ENCODE assay signal across 17 cellular contexts in the genomic region with DNA sequence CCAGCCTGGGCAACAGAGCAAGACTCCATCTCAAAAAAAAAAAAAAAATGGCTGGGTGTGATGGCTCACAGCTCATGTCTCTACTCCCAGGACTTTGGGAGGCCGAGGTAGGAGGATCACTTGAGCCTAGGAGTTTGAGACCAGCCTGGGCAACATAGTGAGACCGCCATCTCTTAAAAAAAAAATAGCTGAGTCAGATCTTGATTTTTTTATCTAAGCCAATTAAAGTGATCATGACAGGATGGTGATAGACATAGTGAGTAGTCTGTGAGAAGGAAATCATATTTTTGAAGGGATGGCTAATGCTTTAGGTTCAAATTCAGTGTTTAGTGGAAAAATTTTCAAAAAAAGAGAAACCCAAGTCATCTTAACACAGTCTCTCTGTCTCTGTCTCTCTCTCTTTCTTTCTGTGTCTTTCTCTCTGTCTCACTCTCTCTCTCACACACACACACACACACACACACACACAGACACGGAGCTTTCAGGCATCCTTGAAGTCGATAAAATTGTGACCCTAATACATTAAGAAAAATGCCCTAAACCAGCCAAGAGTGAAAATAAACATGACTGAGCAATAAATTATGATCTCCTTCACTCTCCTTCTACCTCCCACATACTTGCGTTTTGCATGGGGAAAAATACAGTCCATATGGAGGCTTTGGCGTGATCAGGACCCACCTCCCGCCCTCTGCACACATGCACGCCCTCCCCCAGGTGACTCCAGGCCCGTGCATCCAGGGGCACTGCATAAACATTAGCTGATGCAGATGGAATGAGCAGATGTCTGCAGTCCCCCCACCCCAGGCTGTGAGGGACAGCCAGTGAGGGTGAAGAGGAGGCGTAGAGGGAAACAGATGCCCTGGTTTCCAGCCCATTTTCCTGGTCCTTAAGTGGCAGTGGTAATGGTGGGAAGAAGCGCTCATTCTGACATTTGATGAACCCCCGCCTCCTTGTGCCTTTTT.
DNase-seq lines count a peak whose midpoint lies in the region; TF ChIP-seq lines count a peak whose summit lies in the region.
"Had no signal": no experiment of that assay in that cellular context is flagged by ENCODE, and none has a peak within 500 bp of the region (broad histone marks: within the 10 kb centered on the region; RNA-seq: fewer than 3 reads in every experiment).

No MANE protein-coding gene starts in this region.

- DNase-seq in activated naive CD4-positive, alpha-beta T cell treated with Interleukin-2 at 50 U/mL for 16 hours, result no peak
- DNase-seq in NCI-H82 (lab: John Stamatoyannopoulos, UW), result peak; percentile 99
- peak; percentile 53 for DNase-seq in fibroblast of villous mesenchyme (ENCODE audit: low read depth)
- no peak for DNase-seq in type B pancreatic cell (ENCODE audit: extremely low spot score, unreplicated experiment)
- no peak for DNase-seq in NOMO-1 treated with DMSO at 0.1 percent for 48 hours (lab: John Stamatoyannopoulos, UW; ENCODE audit: unreplicated experiment)
- no peak for DNase-seq in RPMI8226
- DNase-seq in NCI-H1417 treated with DMSO at 0.1 percent for 48 hours (lab: John Stamatoyannopoulos, UW), result no peak
- DNase-seq: activated gamma-delta T cell; colonic mucosa; NCI-H187; NCI-H526 treated with DMSO at 0.1 percent for 48 hours; stimulated activated naive CD4-positive, alpha-beta T cell treated with Interleukin-2 at 50 U/mL for 16 hours; upper lobe of right lung had no signal

- no peaks in the 10 kb centered on the region for H3K27me3 Mint-ChIP-seq in activated naive CD4-positive, alpha-beta T cell treated with anti-CD3 and anti-CD28 coated beads, Interleukin-2, amount 50 U/mL, for 24 hours
- H3K27me3 Mint-ChIP-seq in type B pancreatic cell, result no peaks in the 10 kb centered on the region

- H3K36me3 Mint-ChIP-seq in activated naive CD4-positive, alpha-beta T cell treated with anti-CD3 and anti-CD28 coated beads, Interleukin-2, amount 50 U/mL, for 24 hours, result no peaks in the 10 kb centered on the region
- H3K36me3 Mint-ChIP-seq in type B pancreatic cell, result no peaks in the 10 kb centered on the region

- peak overlapping the region; percentile 19 for H3K27ac Mint-ChIP-seq in activated naive CD4-positive, alpha-beta T cell treated with anti-CD3 and anti-CD28 coated beads, Interleukin-2, amount 50 U/mL, for 24 hours
- no peak overlapping the region for H3K27ac Mint-ChIP-seq in type B pancreatic cell
- H3K27ac Mint-ChIP-seq: GM23338 had no signal

- TF ChIP-seq CTCF in fibroblast of villous mesenchyme (IDR thresholded peaks at IDR 0.05; ENCODE audit: insufficient read depth, low read depth, low read length) (no peak), type B pancreatic cell (conservative IDR thresholded peaks at IDR 0.05) (no peak)

- no peak overlapping the region for H3K4me3 ChIP-seq in fibroblast of villous mesenchyme (ENCODE audit: low read depth, low read length)
- H3K4me3 ChIP-seq: colonic mucosa, gastroesophageal sphincter, GM23338, prostate gland, upper lobe of right lung had no signal

- H3K4me3 Mint-ChIP-seq in activated naive CD4-positive, alpha-beta T cell treated with anti-CD3 and anti-CD28 coated beads, Interleukin-2, amount 50 U/mL, for 24 hours, result no peak overlapping the region
- H3K4me3 Mint-ChIP-seq in type B pancreatic cell, result peak overlapping the region; percentile 17
- H3K4me3 Mint-ChIP-seq: GM23338 had no signal

- H3K4me1 Mint-ChIP-seq in activated naive CD4-positive, alpha-beta T cell treated with anti-CD3 and anti-CD28 coated beads, Interleukin-2, amount 50 U/mL, for 24 hours, result peaks cover 5% of the 10 kb centered on the region
- H3K4me1 Mint-ChIP-seq in type B pancreatic cell (ENCODE audit: unreplicated experiment), result peaks cover 34% of the 10 kb centered on the region

- H3K9me3 Mint-ChIP-seq in activated naive CD4-positive, alpha-beta T cell treated with anti-CD3 and anti-CD28 coated beads, Interleukin-2, amount 50 U/mL, for 24 hours, result no peaks in the 10 kb centered on the region
- no peaks in the 10 kb centered on the region for H3K9me3 Mint-ChIP-seq in type B pancreatic cell
- H3K9me3 Mint-ChIP-seq: GM23338 had no signal

Comparison
In these comparisons a context has a peak if more than half of its experiments do, and no peak if none do; other contexts are left out.
1. DNase-seq: peak in NCI-H82 (single experiment) and fibroblast of villous mesenchyme (single experiment); none in activated naive CD4-positive, alpha-beta T cell treated with Interleukin-2 at 50 U/mL for 16 hours (single experiment), type B pancreatic cell (single experiment), NOMO-1 treated with DMSO at 0.1 percent for 48 hours (single experiment), RPMI8226 (single experiment) and NCI-H1417 treated with DMSO at 0.1 percent for 48 hours (single experiment).